ENCODE assay signal across 9 cellular contexts in the genomic region with DNA sequence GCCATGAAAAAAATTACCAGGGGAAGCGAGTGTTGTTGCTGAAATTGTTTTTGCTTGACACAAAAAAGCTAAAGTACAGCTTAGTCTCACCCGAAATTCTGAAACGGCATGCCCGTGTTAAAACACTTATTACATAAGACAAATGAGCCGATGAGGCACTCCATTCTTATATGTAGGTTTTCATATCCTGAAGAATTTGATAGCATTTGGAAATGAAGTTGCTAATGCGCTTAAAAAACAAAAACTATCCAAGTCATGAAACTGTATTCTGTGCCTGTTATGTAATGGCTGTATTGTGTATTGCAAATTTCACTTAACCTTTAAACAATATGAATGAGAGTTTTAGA. TPM values are rescaled to one million over a fixed set of nuclear protein-coding genes. Genes with fewer than 3 reads are reported as not detected.
DNase-seq lines count a peak whose midpoint lies in the region; ATAC-seq, FAIRE-seq and TF ChIP-seq lines count a peak whose summit lies in the region.
"Had no signal": no experiment of that assay in that cellular context is flagged by ENCODE, and none has a peak within 500 bp of the region (broad histone marks: within the 10 kb centered on the region; RNA-seq: fewer than 3 reads in every experiment).

No MANE protein-coding gene starts in this region.

- 0% methylated on average over 6 of the region's 6 CpGs for WGBS in mammary epithelial cell (ENCODE audit: low coverage, missing lambda C conversion rate)

- intact Hi-C loops in mammary epithelial cell (cut with micrococcal nuclease): loop anchor here (5.0 to 10.0 kb wide), 2 partner anchors 226 to 681 kb away; partner anchors contain the start of gene HSPA13

- no peaks in the 10 kb centered on the region for H3K9me3 ChIP-seq in HUES48 (ENCODE audit: control insufficient read depth, insufficient read depth, low read length)
- no peaks in the 10 kb centered on the region for H3K9me3 ChIP-seq in mammary epithelial cell (replicated peaks; ENCODE audit: insufficient read depth, low read length)

- no peak for TF ChIP-seq CTCF in mammary epithelial cell (conservative IDR thresholded peaks at IDR 0.05 in 1 of 2, IDR thresholded peaks at IDR 0.05 in 1 of 2; ENCODE audit: extremely low read depth in 1 of 2, insufficient read depth in 1 of 2, low read depth in 1 of 2, low read length in 2 of 2)

- in situ Hi-C loops in mammary epithelial cell (cut with MboI; ENCODE audit: low sequenced_read_pairs in 2 of 2): loop anchor here in 1 of 2 donors (10.0 kb wide), 2 partner anchors 159 to 419 kb away; no protein-coding TSS in a partner anchor

- H3K79me2 ChIP-seq in mammary epithelial cell (ENCODE audit: insufficient read depth, low read length): peaks cover 43% of the 10 kb centered on the region

- no TSS peak for BruUV-seq in mammary epithelial cell (replicated peaks; lab: Mats Ljungman, UMichigan)

- no peak for ATAC-seq in HG03520 (IDR thresholded peaks at IDR 0.05; ENCODE audit: unreplicated experiment)

- H3K27me3 ChIP-seq in HUES48 (ENCODE audit: control insufficient read depth, insufficient read depth, low read length) (peaks cover 36% of the 10 kb centered on the region), mammary epithelial cell (ENCODE audit: insufficient read depth, low read length) (no peaks in the 10 kb centered on the region)

- peak; percentile 2 for DNase-seq in A172 (ENCODE audit: low spot score)
- no peak for DNase-seq in mammary epithelial cell
- peak; percentile 73 for DNase-seq in midbrain (lab: John Stamatoyannopoulos, UW)
- DNase-seq in GM19238 (ENCODE audit: insufficient read length, low spot score): no peak
- no peak for DNase-seq in stimulated activated CD8-positive, alpha-beta memory T cell treated with anti-CD3 and anti-CD28 coated beads, Interleukin-4, amount 100 ng/mL, for 48 hours
- no peak for DNase-seq in GM19239 (ENCODE audit: insufficient read length, low spot score)

- H3K27ac ChIP-seq in HUES48 (ENCODE audit: low read depth, low read length) (no peak overlapping the region), mammary epithelial cell (ENCODE audit: insufficient read depth, low read depth, low read length) (peak overlapping the region; percentile 92)

- H3K36me3 ChIP-seq in HUES48 (ENCODE audit: control insufficient read depth, insufficient read depth, low read length): no peaks in the 10 kb centered on the region
- no peaks in the 10 kb centered on the region for H3K36me3 ChIP-seq in mammary epithelial cell (ENCODE audit: insufficient read depth, low read length)

- peak overlapping the region; percentile 93 for H2AFZ ChIP-seq in mammary epithelial cell (ENCODE audit: low read depth, low read length)

- no peaks in the 10 kb centered on the region for H4K20me1 ChIP-seq in mammary epithelial cell (ENCODE audit: insufficient read depth, low read length)

- H3K4me1 ChIP-seq in HUES48 (ENCODE audit: control insufficient read depth, insufficient read depth, low read length): peaks cover 32% of the 10 kb centered on the region
- peaks cover 12% of the 10 kb centered on the region for H3K4me1 ChIP-seq in mammary epithelial cell (ENCODE audit: insufficient read depth, low read length)

- peak overlapping the region; percentile 92 for H3K4me2 ChIP-seq in mammary epithelial cell (ENCODE audit: insufficient read depth, low read depth, low read length)

- no peak for FAIRE-seq in GM19239 (lab: Jason Lieb, UNC)
- FAIRE-seq: colon had no signal

- H3K9ac ChIP-seq in HUES48 (ENCODE audit: low read depth, low read length): peak overlapping the region; percentile 53; the same call in 1 of the 2 replicates
- H3K9ac ChIP-seq in mammary epithelial cell (ENCODE audit: insufficient read depth, low read length): peak overlapping the region; percentile 92

- H3K4me3 ChIP-seq in HUES48 (ENCODE audit: low read depth, low read length): peak overlapping the region; percentile 74
- peak overlapping the region; percentile 80 to 87 (median 82) for H3K4me3 ChIP-seq in mammary epithelial cell (replicated peaks in 1 of 3; ENCODE audit: insufficient read depth in 1 of 3, low read depth in 2 of 3, low read length in 3 of 3)

- CTCF ChIA-PET in mammary epithelial cell (lab: Charles Lee; ENCODE audit: low non-redundant PET): no interaction called here

- dilution Hi-C loops in mammary epithelial cell (cut with HindIII; ENCODE audit: low sequenced_read_pairs): no loop called here

RNA-seq across cellular contexts. Expression of gene NRIP1, which starts 1.4 kb away (rescaled TPM):
- 8.0 and 9.3 TPM in 2 replicates for total RNA-seq in A172 (2014; rRNA removed; shearing (Covaris generic))
- 10 to 100 TPM; 40.8 to 73.7 TPM for total RNA-seq in mammary epithelial cell
- polyA plus RNA-seq in mammary epithelial cell: 13.5 TPM
- 100 TPM for polyA minus RNA-seq in mammary epithelial cell

Comparison
In these comparisons a context has a peak if more than half of its experiments do, and no peak if none do; other contexts are left out.
1. DNase-seq: peak in A172 (single experiment) and midbrain (single experiment); none in mammary epithelial cell (single experiment), GM19238 (single experiment), stimulated activated CD8-positive, alpha-beta memory T cell treated with anti-CD3 and anti-CD28 coated beads, Interleukin-4, amount 100 ng/mL, for 48 hours (single experiment) and GM19239 (single experiment).